Comparison of ENCODE assay signal across 8 cellular contexts in the genomic region with DNA sequence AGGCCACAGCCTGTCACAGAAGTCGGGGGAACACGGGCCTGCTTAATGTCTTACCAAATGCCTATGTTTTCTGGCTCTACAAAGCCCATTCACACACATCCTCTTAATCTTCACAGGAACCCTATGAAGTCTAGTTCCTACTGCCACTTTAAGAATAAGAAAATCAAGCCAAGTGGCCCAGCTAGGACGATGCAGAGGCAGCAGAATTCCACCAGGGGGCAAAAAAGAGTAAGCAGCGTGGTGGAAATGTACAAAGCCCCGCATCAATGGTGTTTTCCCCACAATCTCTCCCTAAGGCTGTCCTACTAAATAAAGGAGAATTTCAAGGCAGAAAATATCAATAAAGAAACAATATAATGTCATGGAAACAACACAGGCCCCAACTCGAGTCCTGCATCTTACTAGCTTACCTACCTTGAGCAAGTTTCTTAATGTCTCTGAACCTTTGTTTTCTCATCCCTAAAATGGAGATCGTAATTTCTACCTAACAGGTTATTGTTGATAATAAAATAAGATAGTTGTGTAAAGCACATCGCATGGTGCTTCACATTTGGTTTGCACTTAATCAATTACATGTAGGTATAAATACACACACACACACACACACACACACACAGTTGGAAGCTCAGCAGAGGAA. TPM values are rescaled to one million over a fixed set of nuclear protein-coding genes. Genes with fewer than 3 reads are reported as not detected.
DNase-seq lines count a peak whose midpoint lies in the region; TF ChIP-seq lines count a peak whose summit lies in the region.

No MANE protein-coding gene starts in this region.

- no peaks in the 10 kb centered on the region for H3K9me3 Mint-ChIP-seq in endodermal cell

- TF ChIP-seq CTCF in GM06990 (IDR thresholded peaks at IDR 0.05; ENCODE audit: insufficient read depth, low read length, poor library complexity, severe bottlenecking) (peak; percentile 87), endodermal cell (conservative IDR thresholded peaks at IDR 0.05) (peak; percentile 95), uterus (IDR thresholded peaks at IDR 0.05) (peak; percentile 72 to 87 (median 81))

- H3K27me3 ChIP-seq in GM06990 (replicated peaks; ENCODE audit: control insufficient read depth, insufficient read depth, low read length) (no peaks in the 10 kb centered on the region), HAP-1 (ENCODE audit: low read depth) (no peaks in the 10 kb centered on the region), MG63 (no peaks in the 10 kb centered on the region), endodermal cell (ENCODE audit: control insufficient read depth, insufficient read depth, low read length, poor library complexity, severe bottlenecking) (peaks cover 15% of the 10 kb centered on the region), mesenchymal stem cell (ENCODE audit: control insufficient read depth in 1 of 2, insufficient read depth in 1 of 2, low read length in 2 of 2) (no peaks in the 10 kb centered on the region), uterus (no peaks in the 10 kb centered on the region)

- H3K9ac ChIP-seq in endodermal cell (ENCODE audit: extremely low read depth, low read length, poor library complexity, severe bottlenecking) (no peak overlapping the region), mesenchymal stem cell (ENCODE audit: low read length) (peak overlapping the region; percentile 25)

- H3K36me3 ChIP-seq in GM06990 (ENCODE audit: control insufficient read depth, insufficient read depth, low read length) = no peaks in the 10 kb centered on the region
- H3K36me3 ChIP-seq in HAP-1 (replicated peaks) = no peaks in the 10 kb centered on the region
- H3K36me3 ChIP-seq in MG63 = no peaks in the 10 kb centered on the region
- no peaks in the 10 kb centered on the region for H3K36me3 ChIP-seq in endodermal cell (ENCODE audit: control insufficient read depth, insufficient read depth, low read length)
- peaks cover 28 to 46% of the 10 kb centered on the region in 2 experiments for H3K36me3 ChIP-seq in mesenchymal stem cell (ENCODE audit: control insufficient read depth in 1 of 2, insufficient read depth in 2 of 2, low read depth in 1 of 2, low read length in 2 of 2)
- no peaks in the 10 kb centered on the region for H3K36me3 ChIP-seq in uterus

- no peak for TF ChIP-seq POLR2A in uterus (IDR thresholded peaks at IDR 0.05)

- H3K36me3 Mint-ChIP-seq in endodermal cell (ENCODE audit: low read depth) = no peaks in the 10 kb centered on the region

- peaks cover 9% of the 10 kb centered on the region for H3K27me3 Mint-ChIP-seq in endodermal cell (ENCODE audit: insufficient read depth)

- H3K23ac ChIP-seq in mesenchymal stem cell (ENCODE audit: low read length in 2 of 2) = no peak overlapping the region

- H3K4me2 ChIP-seq in mesenchymal stem cell (ENCODE audit: low read length, poor library complexity, severe bottlenecking) = no peak overlapping the region

- WGBS in endodermal cell (ENCODE audit: insufficient coverage in 1 of 2, insufficient read length in 1 of 2), 2 experiments = 18% methylated on average over 7 of the region's 8 CpGs; no CpG with 5 or more reads in 1 of the 2 experiments
- 0% methylated on average over 4 of the region's 8 CpGs for WGBS in mesenchymal stem cell

- H2AK5ac ChIP-seq in mesenchymal stem cell (ENCODE audit: low read length, severe bottlenecking) = no peak overlapping the region

- H3K4ac ChIP-seq in mesenchymal stem cell (ENCODE audit: low read depth in 1 of 2, low read length in 2 of 2) = no peak overlapping the region

- no peaks in the 10 kb centered on the region for H3K9me3 ChIP-seq in HAP-1
- H3K9me3 ChIP-seq in MG63 = no peaks in the 10 kb centered on the region
- H3K9me3 ChIP-seq in endodermal cell (ENCODE audit: control insufficient read depth, low read length) = no peaks in the 10 kb centered on the region
- no peaks in the 10 kb centered on the region for H3K9me3 ChIP-seq in mesenchymal stem cell (ENCODE audit: control insufficient read depth, low read length)
- no peaks in the 10 kb centered on the region for H3K9me3 ChIP-seq in uterus

- no peak overlapping the region for H2BK15ac ChIP-seq in mesenchymal stem cell (ENCODE audit: low read depth, poor library complexity, severe bottlenecking)

- no peak overlapping the region for H3K4me3 Mint-ChIP-seq in endodermal cell

- DNase-seq in A172 (ENCODE audit: low spot score) = peak; percentile 78
- no peak for DNase-seq in GM06990 (ENCODE audit: extremely low read depth, insufficient read length)
- peak; percentile 68 to 76 for DNase-seq in HAP-1 (ENCODE audit: low spot score in 2 of 2)
- peak; percentile 52 for DNase-seq in MG63
- peak; percentile 65 for DNase-seq in RPMI7951 (ENCODE audit: low read depth)
- DNase-seq in endodermal cell = peak; percentile 89
- peak; percentile 75 for DNase-seq in mesenchymal stem cell
- peak; percentile 60 to 64 for DNase-seq in uterus

- in situ Hi-C loops in HAP-1 (cut with MboI; ENCODE audit: low sequenced_read_pairs) = loop anchor here (10.0 kb wide), 1 partner anchor 1054 kb away; no protein-coding TSS in a partner anchor

- intact Hi-C loops in uterus (cut with DNase I; ENCODE audit: low total_unique reads) = no loop called here

- H3K27ac ChIP-seq in endodermal cell (ENCODE audit: low read depth, low read length) = no peak overlapping the region
- H3K27ac ChIP-seq in mesenchymal stem cell (ENCODE audit: low read length, poor library complexity, severe bottlenecking) = no peak overlapping the region
- H3K27ac ChIP-seq in uterus = no peak overlapping the region

- H3K18ac ChIP-seq in mesenchymal stem cell (ENCODE audit: low read depth in 1 of 2, low read length in 2 of 2) = no peak overlapping the region

- H3K27ac Mint-ChIP-seq in endodermal cell = no peak overlapping the region

- H4K8ac ChIP-seq in mesenchymal stem cell (ENCODE audit: low read length) = no peak overlapping the region

- H4K91ac ChIP-seq in mesenchymal stem cell (ENCODE audit: low read length) = no peak overlapping the region

- H3K4me1 ChIP-seq in HAP-1 (peaks cover 5% of the 10 kb centered on the region), endodermal cell (ENCODE audit: control insufficient read depth, insufficient read depth, low read length) (no peaks in the 10 kb centered on the region), mesenchymal stem cell (ENCODE audit: control insufficient read depth, insufficient read depth, low read depth, low read length) (peaks cover 9% of the 10 kb centered on the region), uterus (peaks cover 0 to 3% of the 10 kb centered on the region in 2 donors)

- H2BK5ac ChIP-seq in mesenchymal stem cell (ENCODE audit: low read depth, low read length, poor library complexity, severe bottlenecking) = no peak overlapping the region

- no peak overlapping the region for H2BK120ac ChIP-seq in mesenchymal stem cell (ENCODE audit: low read depth, low read length)

- H3K4me1 Mint-ChIP-seq in endodermal cell = peaks cover 5% of the 10 kb centered on the region

- no peak overlapping the region for H3K4me3 ChIP-seq in GM06990 (replicated peaks; ENCODE audit: low read depth, low read length)
- no peak overlapping the region for H3K4me3 ChIP-seq in HAP-1
- H3K4me3 ChIP-seq in MG63 = no peak overlapping the region
- H3K4me3 ChIP-seq in endodermal cell (ENCODE audit: low read length) = no peak overlapping the region
- no peak overlapping the region for H3K4me3 ChIP-seq in mesenchymal stem cell (ENCODE audit: insufficient read depth in 1 of 2, low read depth in 1 of 2, low read length in 2 of 2)
- no peak overlapping the region for H3K4me3 ChIP-seq in uterus

- H2BK12ac ChIP-seq in mesenchymal stem cell (ENCODE audit: low read length in 2 of 2) = no peak overlapping the region

- H3K14ac ChIP-seq in mesenchymal stem cell (ENCODE audit: low read length in 2 of 2) = no peak overlapping the region

- peaks cover 2% of the 10 kb centered on the region for H3K79me1 ChIP-seq in mesenchymal stem cell (replicated peaks; ENCODE audit: low read length, poor library complexity, severe bottlenecking)

- no peak overlapping the region for H2AFZ ChIP-seq in mesenchymal stem cell (ENCODE audit: low read depth, low read length)

RNA-seq across cellular contexts. Expression of gene SEC16B, which starts 21.4 kb away (rescaled TPM):
- 0.05 and 0.19 TPM in 2 replicates for total RNA-seq in A172 (2014; rRNA removed; shearing (Covaris generic))
- 0.72 and 3.5 TPM in 2 replicates for total RNA-seq in MG63 (2014; rRNA removed; shearing (Covaris generic); ENCODE audit: low replicate concordance)
- 0.48 and 1.2 TPM in 2 replicates for total RNA-seq in RPMI7951 (2014; rRNA removed; shearing (Covaris generic))
- 1 to 10 TPM in 1 of 2 donors, under 1 TPM in 1; 0.90 to 1.7 TPM for total RNA-seq in endodermal cell
- polyA plus RNA-seq in endodermal cell (2013, experiment 1 of 2) = 1.4 TPM
- polyA plus RNA-seq in endodermal cell (2013, experiment 2 of 2) = 1.7 TPM
- 1.3 TPM for polyA plus RNA-seq in mesenchymal stem cell (2013, experiment 1 of 2)
- 1.8 TPM for polyA plus RNA-seq in mesenchymal stem cell (2013, experiment 2 of 2)
- total RNA-seq in uterus = 10 to 100 TPM in 3 of 4 donors, 1 to 10 TPM in 1; 4.7 to 16.9 (median 11.9) TPM
